Comparison of ENCODE assay signal across 9 cellular contexts in genomic region chr7:106484562-106484961, GRCh38.
DNase-seq lines count a peak whose midpoint lies in the region; ATAC-seq, FAIRE-seq and TF ChIP-seq lines count a peak whose summit lies in the region.
"Had no signal": no experiment of that assay in that cellular context is flagged by ENCODE, and none has a peak within 500 bp of the region (broad histone marks: within the 10 kb centered on the region; RNA-seq: fewer than 3 reads in every experiment).

No MANE protein-coding gene starts in this region.

- H4K8ac ChIP-seq in trophoblast cell (ENCODE audit: low read depth, low read length), result no peak overlapping the region

- peak; percentile 27 for FAIRE-seq in GM12892 (lab: Jason Lieb, UNC)

- no peak overlapping the region for H2BK120ac ChIP-seq in trophoblast cell (ENCODE audit: insufficient read depth, low read length, poor library complexity)

- H3K9ac ChIP-seq in trophoblast cell (ENCODE audit: low read length), result no peak overlapping the region

- no peak overlapping the region for H4K91ac ChIP-seq in trophoblast cell (ENCODE audit: low read depth, low read length)

- H3K14ac ChIP-seq in trophoblast cell (ENCODE audit: low read length), result no peak overlapping the region

- H3K27me3 ChIP-seq in breast epithelium, result no peaks in the 10 kb centered on the region
- H3K27me3 ChIP-seq in trophoblast cell (ENCODE audit: insufficient read depth, low read length), result no peaks in the 10 kb centered on the region

- DNase-seq in GM12892 (ENCODE audit: insufficient read length) (no peak), breast epithelium (ENCODE audit: low spot score in 2 of 2) (no peak), epidermal melanocyte (ENCODE audit: insufficient read length, low spot score) (no peak), trophoblast cell (no peak), glutamatergic neuron (no peak)

- H3K4me3 ChIP-seq in breast epithelium (no peak overlapping the region), trophoblast cell (ENCODE audit: low read depth, low read length) (no peak overlapping the region)

- H3K9me3 ChIP-seq in breast epithelium (no peaks in the 10 kb centered on the region), trophoblast cell (ENCODE audit: insufficient read depth, low read depth, low read length) (no peaks in the 10 kb centered on the region)

- ATAC-seq in HG03196 (IDR thresholded peaks at IDR 0.05; ENCODE audit: unreplicated experiment) (peak; percentile 31), HG03457 (IDR thresholded peaks at IDR 0.05; ENCODE audit: unreplicated experiment) (no peak)

- H3K4me1 ChIP-seq in breast epithelium (no peaks in the 10 kb centered on the region), trophoblast cell (ENCODE audit: control insufficient read depth in 1 of 2, insufficient read depth in 2 of 2, low read length in 2 of 2) (no peaks in the 10 kb centered on the region)

- WGBS in trophoblast cell (ENCODE audit: extremely low coverage, insufficient coverage, insufficient read length), result no CpG with 5 or more reads among the region's 1 CpG

- intact Hi-C loops in breast epithelium (cut with DNase I; ENCODE audit: low total_unique reads), result no loop called here

- H2AFZ ChIP-seq in trophoblast cell (ENCODE audit: insufficient read depth, low read length, poor library complexity), result no peak overlapping the region

- H2AK5ac ChIP-seq in trophoblast cell (ENCODE audit: low read length), result no peak overlapping the region

- no peak overlapping the region for H2BK12ac ChIP-seq in trophoblast cell (ENCODE audit: low read length)

- no peak for TF ChIP-seq CTCF in breast epithelium (IDR thresholded peaks at IDR 0.05)
- TF ChIP-seq CTCF in nephron (IDR thresholded peaks at IDR 0.05; ENCODE audit: unreplicated experiment in 3 of 3), result no peak
- no peak for TF ChIP-seq CTCF in glutamatergic neuron (IDR thresholded peaks at IDR 0.05; ENCODE audit: partially characterized antibody, unreplicated experiment)

- peak overlapping the region; percentile 23 to 56 for H3K27ac ChIP-seq in breast epithelium
- H3K27ac ChIP-seq in trophoblast cell (ENCODE audit: low read depth, low read length), result no peak overlapping the region

- no peak overlapping the region for H3K4ac ChIP-seq in trophoblast cell (ENCODE audit: low read depth, low read length)

- no peak overlapping the region for H3K18ac ChIP-seq in trophoblast cell (ENCODE audit: low read length)

- H2BK5ac ChIP-seq in trophoblast cell (ENCODE audit: low read depth, low read length, poor library complexity), result no peak overlapping the region

- TF ChIP-seq POLR2A in GM12892 (IDR thresholded peaks at IDR 0.05; ENCODE audit: low read depth, low read length) (no peak), breast epithelium (IDR thresholded peaks at IDR 0.05) (no peak)

- H4K12ac ChIP-seq in trophoblast cell (ENCODE audit: low read depth, low read length), result no peak overlapping the region

- H3K9me3 Mint-ChIP-seq in nephron (no peaks in the 10 kb centered on the region), glutamatergic neuron (ENCODE audit: unreplicated experiment) (no peaks in the 10 kb centered on the region)
- H3K9me3 Mint-ChIP-seq: natural killer cell treated with Interleukin-12 subunit alpha and Interleukin-12 subunit beta and Interleukin-15 and Interleukin-18, amount 100 ng/mL, for 72 hours had no signal

- peaks cover 5% of the 10 kb centered on the region for H3K27me3 Mint-ChIP-seq in nephron (ENCODE audit: low read depth)
- H3K27me3 Mint-ChIP-seq in glutamatergic neuron (ENCODE audit: unreplicated experiment), result no peaks in the 10 kb centered on the region

- no peaks in the 10 kb centered on the region for H3K36me3 Mint-ChIP-seq in nephron (ENCODE audit: low read depth)
- H3K36me3 Mint-ChIP-seq in glutamatergic neuron (ENCODE audit: unreplicated experiment), result no peaks in the 10 kb centered on the region
- H3K36me3 Mint-ChIP-seq: natural killer cell treated with Interleukin-12 subunit alpha and Interleukin-12 subunit beta and Interleukin-15 and Interleukin-18, amount 100 ng/mL, for 72 hours had no signal

- H3K23ac ChIP-seq in trophoblast cell (ENCODE audit: low read length), result no peak overlapping the region

- H3K4me1 Mint-ChIP-seq in nephron (peaks cover 19% of the 10 kb centered on the region), glutamatergic neuron (ENCODE audit: low read depth, unreplicated experiment) (no peaks in the 10 kb centered on the region)

- H3K4me3 Mint-ChIP-seq in nephron, result no peak overlapping the region
- H3K4me3 Mint-ChIP-seq in glutamatergic neuron (ENCODE audit: unreplicated experiment), result no peak overlapping the region
- H3K4me3 Mint-ChIP-seq: natural killer cell treated with Interleukin-12 subunit alpha and Interleukin-12 subunit beta and Interleukin-15 and Interleukin-18, amount 100 ng/mL, for 72 hours had no signal

- H3K36me3 ChIP-seq in breast epithelium (no peaks in the 10 kb centered on the region), trophoblast cell (ENCODE audit: control insufficient read depth in 1 of 2, insufficient read depth in 2 of 2, low read length in 2 of 2) (no peaks in the 10 kb centered on the region)

- no peak overlapping the region for H3K4me2 ChIP-seq in trophoblast cell (ENCODE audit: low read length)

- H3K79me1 ChIP-seq in trophoblast cell (ENCODE audit: low read length), result no peaks in the 10 kb centered on the region

- H3K27ac Mint-ChIP-seq in nephron (peak overlapping the region in 2 of 3 experiments; percentile 30 to 60), glutamatergic neuron (ENCODE audit: unreplicated experiment) (no peak overlapping the region)

- no peaks in the 10 kb centered on the region for H3K79me2 ChIP-seq in trophoblast cell (ENCODE audit: control insufficient read depth, insufficient read depth, low read length, poor library complexity)
